In genomic region chr11:11717064-11717725, GRCh38 we compare ENCODE assay signal across 21 cellular contexts.
A peak's percentile ranks its signal among the peaks of the same experiment; 100 is the strongest.
DNase-seq lines count a peak whose midpoint lies in the region; ATAC-seq and TF ChIP-seq lines count a peak whose summit lies in the region.
"Had no signal": no experiment of that assay in that cellular context is flagged by ENCODE, and none has a peak within 500 bp of the region (broad histone marks: within the 10 kb centered on the region; RNA-seq: fewer than 3 reads in every experiment).

No MANE protein-coding gene starts in this region.

- POLR2A ChIA-PET in GM10248 (lab: Yijun Ruan, JAX), result no interaction called here

- H3K4me3 ChIP-seq in MG63 (no peak overlapping the region), epithelial cell of esophagus (ENCODE audit: low read length) (no peak overlapping the region)
- H3K4me3 ChIP-seq: BLaER1, GM23338, Peyer's patch, SJCRH30 had no signal

- no peak for ATAC-seq in Right ventricle myocardium inferior
- ATAC-seq: GM23338, SK-N-SH treated with all-trans-retinoic acid at 6 μM for 48 hours had no signal

- peaks cover 2% of the 10 kb centered on the region for H3K9me3 ChIP-seq in MG63

- H3K36me3 ChIP-seq in MG63, result no peaks in the 10 kb centered on the region
- H3K36me3 ChIP-seq: BLaER1, Peyer's patch, SJCRH30 had no signal

- CTCF ChIA-PET in GM10248 (lab: Yijun Ruan, JAX), result interaction anchor here (1.3 to 1.5 kb wide), 2 partner anchors 12 kb away, joined by 3 to 4 read pairs; no protein-coding TSS in a partner anchor

- no peak for TF ChIP-seq CTCF in epithelial cell of esophagus (IDR thresholded peaks at IDR 0.05; ENCODE audit: insufficient read depth, low read depth, low read length, missing control alignments)
- no peak for TF ChIP-seq CTCF in GM10248 (IDR thresholded peaks at IDR 0.05; ENCODE audit: control extremely low read depth, extremely low read depth, low read depth, missing control alignments)

- no peaks in the 10 kb centered on the region for H3K27me3 ChIP-seq in MG63
- H3K27me3 ChIP-seq: BLaER1, Peyer's patch, SJCRH30 had no signal

- peak; percentile 11 for DNase-seq in A172 (ENCODE audit: low spot score)
- DNase-seq in MG63, result peak; percentile 47
- DNase-seq in epithelial cell of esophagus (ENCODE audit: low read depth), result peak; percentile 96
- peak; percentile 12 for DNase-seq in myocyte (ENCODE audit: low read depth)
- DNase-seq in amniotic stem cell (lab: John Stamatoyannopoulos, UW), result no peak
- no peak for DNase-seq in GM10248 (ENCODE audit: extremely low spot score)
- DNase-seq in Right ventricle myocardium inferior (ENCODE audit: missing footprints), result no peak
- DNase-seq: CD4-positive, CD25-positive, alpha-beta regulatory T cell; H9; KBM-7; NCI-H1048; NCI-H1417; NCI-H1694; NCI-H2029 treated with DMSO at 0.1 percent for 48 hours; NCI-H2227 treated with DMSO at 0.1 percent for 48 hours; NCI-H526 treated with DMSO at 0.1 percent for 48 hours; Peyer's patch; SJCRH30 had no signal

- intact Hi-C loops in Right ventricle myocardium inferior (cut with DNase I), result no loop called here

Comparison
In these comparisons a context has a peak if more than half of its experiments do, and no peak if none do; other contexts are left out.
1. DNase-seq: peak in A172 (single experiment), MG63 (single experiment), epithelial cell of esophagus (single experiment) and myocyte (single experiment); none in amniotic stem cell (single experiment), GM10248 (single experiment) and Right ventricle myocardium inferior (single experiment).